ENCODE assay signal across 18 cellular contexts in the genomic region with DNA sequence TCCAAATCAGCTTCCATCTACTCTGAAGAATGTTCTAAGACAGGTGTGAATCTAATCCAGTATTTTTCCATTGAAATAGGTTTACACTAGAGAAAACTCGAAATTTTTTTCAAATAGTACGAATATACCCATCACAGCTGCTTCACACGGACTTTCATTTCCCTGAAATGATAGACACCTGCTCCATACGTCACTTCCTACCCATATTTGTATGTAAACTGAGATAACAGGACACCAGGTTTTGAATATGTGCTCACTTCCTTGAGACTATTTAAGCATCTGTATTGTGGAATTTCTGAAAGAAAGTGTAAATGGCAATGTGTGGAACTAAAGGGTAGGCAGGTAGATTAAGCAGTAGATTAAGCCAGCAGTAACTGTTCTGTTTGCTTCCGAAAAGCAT. TPM values are rescaled to one million over a fixed set of nuclear protein-coding genes. Genes with fewer than 3 reads are reported as not detected.
A peak's percentile ranks its signal among the peaks of the same experiment; 100 is the strongest.
DNase-seq lines count a peak whose midpoint lies in the region; ATAC-seq and TF ChIP-seq lines count a peak whose summit lies in the region.
"Had no signal": no experiment of that assay in that cellular context is flagged by ENCODE, and none has a peak within 500 bp of the region (broad histone marks: within the 10 kb centered on the region; RNA-seq: fewer than 3 reads in every experiment).

No MANE protein-coding gene starts in this region.

- H3K9me2 ChIP-seq in GM23248 (ENCODE audit: insufficient read depth), result no peaks in the 10 kb centered on the region

- peaks cover 5% of the 10 kb centered on the region for H3K27me3 Mint-ChIP-seq in activated T-cell treated with anti-CD3 and anti-CD28 coated beads, Interleukin-2, amount 50 U/mL, for 72 hours (ENCODE audit: low read depth)
- no peaks in the 10 kb centered on the region for H3K27me3 Mint-ChIP-seq in stimulated activated memory B cell treated with anti-CD40 and anti-IgM and Interleukin-4, amounts not matched to agents 10 μg/mL and 1 μg/mL and 100 μg/mL, for 72 hours
- peaks cover 6% of the 10 kb centered on the region for H3K27me3 Mint-ChIP-seq in activated T-helper 17 cell treated with anti-CD3 and anti-CD28 coated beads, Interleukin-2, amount 50 U/mL, for 72 hours
- H3K27me3 Mint-ChIP-seq: naive thymus-derived CD8-positive, alpha-beta T cell had no signal

- H3K4me1 ChIP-seq in GM23248 (ENCODE audit: insufficient read depth) (peaks cover 20% of the 10 kb centered on the region), adrenal gland (replicated peaks in 1 of 2) (peaks cover 20 to 25% of the 10 kb centered on the region in 2 donors)
- H3K4me1 ChIP-seq: psoas muscle had no signal

- peaks cover 5% of the 10 kb centered on the region; the same call in 1 of the 2 replicates for H3F3A ChIP-seq in GM23248 (ENCODE audit: insufficient read depth)

- H3K36me3 Mint-ChIP-seq in activated T-cell treated with anti-CD3 and anti-CD28 coated beads, Interleukin-2, amount 50 U/mL, for 72 hours (ENCODE audit: insufficient read depth in 2 of 2), result no peaks in the 10 kb centered on the region
- H3K36me3 Mint-ChIP-seq in stimulated activated memory B cell treated with anti-CD40 and anti-IgM and Interleukin-4, amounts not matched to agents 10 μg/mL and 1 μg/mL and 100 μg/mL, for 72 hours, result no peaks in the 10 kb centered on the region
- no peaks in the 10 kb centered on the region for H3K36me3 Mint-ChIP-seq in activated T-helper 17 cell treated with anti-CD3 and anti-CD28 coated beads, Interleukin-2, amount 50 U/mL, for 72 hours (ENCODE audit: low read depth)
- H3K36me3 Mint-ChIP-seq: naive thymus-derived CD8-positive, alpha-beta T cell had no signal

- H3K9me3 Mint-ChIP-seq in activated T-cell treated with anti-CD3 and anti-CD28 coated beads, Interleukin-2, amount 50 U/mL, for 72 hours, result no peaks in the 10 kb centered on the region
- H3K9me3 Mint-ChIP-seq in stimulated activated memory B cell treated with anti-CD40 and anti-IgM and Interleukin-4, amounts not matched to agents 10 μg/mL and 1 μg/mL and 100 μg/mL, for 72 hours, result no peaks in the 10 kb centered on the region
- H3K9me3 Mint-ChIP-seq in activated T-helper 17 cell treated with anti-CD3 and anti-CD28 coated beads, Interleukin-2, amount 50 U/mL, for 72 hours, result no peaks in the 10 kb centered on the region
- H3K9me3 Mint-ChIP-seq: naive thymus-derived CD8-positive, alpha-beta T cell had no signal

- H3K4me2 ChIP-seq in GM23248 (ENCODE audit: unreplicated experiment), result no peak overlapping the region

- no peak overlapping the region for H3K9ac ChIP-seq in GM23248

- H3K36me3 ChIP-seq in GM23248 (ENCODE audit: low read depth) (no peaks in the 10 kb centered on the region), adrenal gland (replicated peaks in 1 of 2) (no peaks in the 10 kb centered on the region)

- H3K4me3 ChIP-seq in GM23248, result no peak overlapping the region
- no peak overlapping the region for H3K4me3 ChIP-seq in adrenal gland
- H3K4me3 ChIP-seq: psoas muscle had no signal

- no peaks in the 10 kb centered on the region for H4K20me1 ChIP-seq in GM23248 (ENCODE audit: insufficient read depth)

- no peak for TF ChIP-seq CTCF in adrenal gland (IDR thresholded peaks at IDR 0.05)

- no peaks in the 10 kb centered on the region for H3K9me3 ChIP-seq in GM23248 (ENCODE audit: low read depth)
- no peaks in the 10 kb centered on the region for H3K9me3 ChIP-seq in adrenal gland (replicated peaks in 1 of 3)
- H3K9me3 ChIP-seq: psoas muscle had no signal

- no peak for ATAC-seq in activated T-cell treated with anti-CD3 and anti-CD28 coated beads, Interleukin-2, amount 50 U/mL, for 72 hours (replicated peaks in 1 of 2)
- peak; percentile 48 for ATAC-seq in stimulated activated memory B cell treated with anti-CD40 and anti-IgM and Interleukin-4, amounts not matched to agents 10 μg/mL and 1 μg/mL and 100 μg/mL, for 72 hours
- no peak for ATAC-seq in activated T-helper 17 cell treated with anti-CD3 and anti-CD28 coated beads, Interleukin-2, amount 50 U/mL, for 72 hours (replicated peaks)
- ATAC-seq: naive thymus-derived CD8-positive, alpha-beta T cell had no signal

- no peak for DNase-seq in activated T-cell treated with anti-CD3 and anti-CD28 coated beads, Interleukin-2, amount 50 U/mL, for 72 hours
- DNase-seq in activated T-cell treated with anti-CD3 and anti-CD28 coated beads, Interleukin-2, amount 50 U/mL, for 48 hours, result no peak
- DNase-seq in GM23248, result no peak
- DNase-seq in adrenal gland, result no peak
- DNase-seq in stimulated activated CD4-positive, alpha-beta T cell treated with anti-CD3 and anti-CD28 coated beads, Interleukin-4, amount 100 ng/mL, for 24 hours, result no peak
- no peak for DNase-seq in NCI-H2196 treated with DMSO at 0.1 percent for 48 hours (lab: John Stamatoyannopoulos, UW; ENCODE audit: unreplicated experiment)
- DNase-seq: activated effector memory CD4-positive, alpha-beta T cell treated with anti-CD3 and anti-CD28 coated beads, Interleukin-2, amount 50 U/mL, for 16 hours; GOT3; hippocampal formation; naive thymus-derived CD8-positive, alpha-beta T cell; NCI-H1105 treated with DMSO at 0.1 percent for 48 hours; NCI-H2171; NK-92 treated with Interleukin-12 subunit alpha and Interleukin-12 subunit beta, amount 100 ng/mL, for 24 hours; psoas muscle; SIG-M5; stimulated activated CD4-positive, alpha-beta T cell treated with anti-CD3 and anti-CD28 coated beads, Interleukin-15, amount 100 ng/mL, for 24 hours had no signal

- in situ Hi-C loops in GM23248 (cut with MboI), result no loop called here

- intact Hi-C loops in adrenal gland (cut with DNase I), result no loop called here

- H3K4me3 Mint-ChIP-seq in activated T-cell treated with anti-CD3 and anti-CD28 coated beads, Interleukin-2, amount 50 U/mL, for 72 hours, result peak overlapping the region; percentile 35 to 63
- peak overlapping the region; percentile 70 for H3K4me3 Mint-ChIP-seq in stimulated activated memory B cell treated with anti-CD40 and anti-IgM and Interleukin-4, amounts not matched to agents 10 μg/mL and 1 μg/mL and 100 μg/mL, for 72 hours
- no peak overlapping the region for H3K4me3 Mint-ChIP-seq in activated T-helper 17 cell treated with anti-CD3 and anti-CD28 coated beads, Interleukin-2, amount 50 U/mL, for 72 hours

- no peak for TF ChIP-seq POLR2A in adrenal gland (IDR thresholded peaks at IDR 0.05)

- no peaks in the 10 kb centered on the region for H3K79me2 ChIP-seq in GM23248 (ENCODE audit: insufficient read depth)

- H3K27me3 ChIP-seq in GM23248 (replicated peaks; ENCODE audit: insufficient read depth) (no peaks in the 10 kb centered on the region), adrenal gland (no peaks in the 10 kb centered on the region)

- no peak overlapping the region for H3K27ac Mint-ChIP-seq in activated T-cell treated with anti-CD3 and anti-CD28 coated beads, Interleukin-2, amount 50 U/mL, for 72 hours
- H3K27ac Mint-ChIP-seq in stimulated activated memory B cell treated with anti-CD40 and anti-IgM and Interleukin-4, amounts not matched to agents 10 μg/mL and 1 μg/mL and 100 μg/mL, for 72 hours, result peak overlapping the region; percentile 88
- H3K27ac Mint-ChIP-seq in activated T-helper 17 cell treated with anti-CD3 and anti-CD28 coated beads, Interleukin-2, amount 50 U/mL, for 72 hours, result no peak overlapping the region
- H3K27ac Mint-ChIP-seq: naive thymus-derived CD8-positive, alpha-beta T cell had no signal

- H2AFZ ChIP-seq in GM23248, result 0 out of 2 replicates have a peak overlapping the region, but pooled peaks have one; percentile 1

- H3K27ac ChIP-seq in GM23248 (no peak overlapping the region), adrenal gland (peak overlapping the region; percentile 1 to 72 (median 52))
- H3K27ac ChIP-seq: psoas muscle had no signal

- H3K4me1 Mint-ChIP-seq in activated T-cell treated with anti-CD3 and anti-CD28 coated beads, Interleukin-2, amount 50 U/mL, for 72 hours (ENCODE audit: low read depth), result peaks cover 11% of the 10 kb centered on the region
- H3K4me1 Mint-ChIP-seq in stimulated activated memory B cell treated with anti-CD40 and anti-IgM and Interleukin-4, amounts not matched to agents 10 μg/mL and 1 μg/mL and 100 μg/mL, for 72 hours, result peaks cover 14% of the 10 kb centered on the region
- no peaks in the 10 kb centered on the region for H3K4me1 Mint-ChIP-seq in activated T-helper 17 cell treated with anti-CD3 and anti-CD28 coated beads, Interleukin-2, amount 50 U/mL, for 72 hours

- WGBS in GM23248 (ENCODE audit: low coverage in 1 of 2, low lambda C conversion rate in 2 of 2, missing lambda C conversion rate in 2 of 2), 2 experiments, result 81% methylated on average over 5 of the region's 5 CpGs
- 72 to 82% (median 75%) methylated on average over 5 of the region's 5 CpGs for WGBS in adrenal gland, 4 donors

RNA-seq across cellular contexts. Expression of a gene that starts 13.4 kb away (rescaled TPM):
- 10 to 100 TPM; 44.3 to 55.5 TPM for total RNA-seq in activated T-cell treated with anti-CD3 and anti-CD28 coated beads, Interleukin-2, amount 50 U/mL, for 72 hours
- total RNA-seq in GM23248 (2014; rRNA removed; shearing (Covaris generic)), result 9.1 and 9.2 TPM in 2 replicates
- 3.6 and 5.0 TPM in 2 replicates for polyA plus RNA-seq in GM23248 (2016; fragmentation: Nextera tagmentation; extraction: Ambion mirVana)
- total RNA-seq in adrenal gland, result 100 to 1,000 TPM in 1 of 8 donors, 10 to 100 TPM in 7; 53.4 to 144 (median 80.0) TPM
- polyA plus RNA-seq in adrenal gland, result 10 to 100 TPM in 2 of 3 donors, 1 to 10 TPM in 1; 5.1 to 23.9 (median 10.4) TPM
- total RNA-seq in activated T-helper 17 cell treated with anti-CD3 and anti-CD28 coated beads, Interleukin-2, amount 50 U/mL, for 72 hours, result 10 to 100 TPM; 37.1 to 48.2 TPM
